8 cellular contexts compared by ENCODE assay signal in the genomic region with DNA sequence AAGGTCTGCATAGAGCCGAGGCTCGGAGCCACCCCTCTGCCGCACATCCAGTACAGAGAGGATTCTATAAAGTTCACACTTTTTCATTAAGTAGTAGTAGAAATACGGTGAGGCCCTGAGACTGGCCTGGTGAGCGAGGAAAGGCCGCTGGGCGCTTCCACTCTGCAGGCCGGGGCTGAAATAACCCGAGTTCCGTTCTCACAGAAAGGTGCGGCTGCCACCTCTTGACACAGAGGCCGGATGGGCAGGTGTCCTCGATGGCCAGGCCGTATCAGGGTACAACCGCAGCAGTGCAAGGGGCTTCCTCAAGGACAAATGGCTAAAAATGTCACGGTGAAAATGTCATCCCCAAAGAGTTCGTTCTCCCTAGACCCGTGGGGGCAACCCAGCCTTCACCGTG. TPM values are rescaled to one million over a fixed set of nuclear protein-coding genes. Genes with fewer than 3 reads are reported as not detected.
DNase-seq lines count a peak whose midpoint lies in the region; ATAC-seq, FAIRE-seq and TF ChIP-seq lines count a peak whose summit lies in the region.

No MANE protein-coding gene starts in this region.

- no peak for FAIRE-seq in small intestine (lab: Jason Lieb, UNC)

- no peak for DNase-seq in H7
- no peak for DNase-seq in RWPE1 (ENCODE audit: low spot score)
- DNase-seq in esophagus muscularis mucosa (ENCODE audit: extremely low spot score) = no peak
- DNase-seq in small intestine = no peak
- no peak for DNase-seq in DMS53 treated with DMSO at 0.1 percent for 48 hours (lab: John Stamatoyannopoulos, UW; ENCODE audit: unreplicated experiment)
- no peak for DNase-seq in AG08396 (ENCODE audit: low spot score)
- no peak for DNase-seq in amygdala (lab: John Stamatoyannopoulos, UW)

- intact Hi-C loops in esophagus muscularis mucosa (cut with DNase I) = no loop called here

- TF ChIP-seq EP300 in esophagus muscularis mucosa (IDR thresholded peaks at IDR 0.05) = no peak

- WGBS in esophagus muscularis mucosa = 94% methylated on average over 10 of the region's 19 CpGs
- WGBS in small intestine, 3 donors = 80 to 87% (median 83%) methylated on average over 19 of the region's 19 CpGs

- no peaks in the 10 kb centered on the region for H3K9me3 ChIP-seq in esophagus muscularis mucosa
- no peaks in the 10 kb centered on the region for H3K9me3 ChIP-seq in small intestine (ENCODE audit: control insufficient read depth, low read depth)

- CTCF ChIA-PET in RWPE1 (lab: Yijun Ruan, JAX) = interaction anchor here (0.6 to 1.3 kb wide), 4 partner anchors 16 to 87 kb away, joined by 3 to 6 read pairs (median 4); no protein-coding TSS in a partner anchor

- TF ChIP-seq CTCF in RWPE1 (conservative IDR thresholded peaks at IDR 0.05; ENCODE audit: low read depth) (no peak), esophagus muscularis mucosa (IDR thresholded peaks at IDR 0.05) (no peak)

- ATAC-seq in activated CD4-positive, CD25-positive, alpha-beta regulatory T cell treated with anti-CD3 and anti-CD28 coated beads, Interleukin-2, amount 50 U/mL, for 24 hours = no peak

- H3K27ac ChIP-seq in RWPE1 (peak overlapping the region; percentile 98), esophagus muscularis mucosa (replicated peaks in 1 of 4) (peak overlapping the region; percentile 60 to 85 (median 80)), small intestine (ENCODE audit: low read depth in 1 of 2, low read length in 1 of 2) (peak overlapping the region; percentile 13 to 36)

- TF ChIP-seq POLR2A in esophagus muscularis mucosa (IDR thresholded peaks at IDR 0.05; ENCODE audit: low read depth) = no peak

- POLR2A ChIA-PET in RWPE1 (lab: Yijun Ruan, JAX; ENCODE audit: low non-redundant PET) = no interaction called here

- H3K4me3 ChIP-seq in H7 (ENCODE audit: insufficient read depth, low read depth, low read length) (peak overlapping the region; percentile 9; the same call in 1 of the 2 replicates), esophagus muscularis mucosa (peak overlapping the region in 2 of 4 donors; percentile 27 to 84), small intestine (ENCODE audit: low read depth in 1 of 2, low read length in 2 of 2) (no peak overlapping the region)

- H3K4me1 ChIP-seq in esophagus muscularis mucosa = peaks cover 19 to 43% (median 33%) of the 10 kb centered on the region in 4 donors
- H3K4me1 ChIP-seq in small intestine (ENCODE audit: control insufficient read depth in 2 of 2, insufficient read depth in 1 of 2, low read depth in 1 of 2, low read length in 1 of 2) = peaks cover 2 to 4% of the 10 kb centered on the region in 2 donors

- H3K36me3 ChIP-seq in H7 (replicated peaks; ENCODE audit: control insufficient read depth, insufficient read depth, low read length) = peaks cover 10% of the 10 kb centered on the region
- peaks cover 12 to 68% (median 62%) of the 10 kb centered on the region in 4 donors for H3K36me3 ChIP-seq in esophagus muscularis mucosa
- peaks cover 7 to 32% of the 10 kb centered on the region in 2 donors for H3K36me3 ChIP-seq in small intestine (ENCODE audit: control insufficient read depth in 2 of 2, insufficient read depth in 2 of 2, low read length in 2 of 2)

- H3K27me3 ChIP-seq in H7 (ENCODE audit: control insufficient read depth, insufficient read depth, low read length) = peaks cover 2% of the 10 kb centered on the region; the same call in 1 of the 2 replicates
- no peaks in the 10 kb centered on the region for H3K27me3 ChIP-seq in esophagus muscularis mucosa
- no peaks in the 10 kb centered on the region for H3K27me3 ChIP-seq in small intestine (ENCODE audit: control insufficient read depth in 2 of 2, insufficient read depth in 2 of 2, low read length in 2 of 2)

RNA-seq across cellular contexts. Expression of gene PCYT2, which starts 0.8 kb away (rescaled TPM):
- 21.0 and 37.0 TPM in 2 replicates for total RNA-seq in H7 (2014; rRNA removed; shearing (Covaris generic))
- 10 to 100 TPM; 27.4 to 38.7 (median 33.3) TPM for total RNA-seq in esophagus muscularis mucosa
- polyA plus RNA-seq in small intestine = 100 to 1,000 TPM; 111 to 303 (median 237) TPM

RNA-seq across cellular contexts. Expression of gene SIRT7, which starts 6.0 kb away (rescaled TPM):
- total RNA-seq in H7 (2014; rRNA removed; shearing (Covaris generic)) = 19.0 and 21.4 TPM in 2 replicates
- total RNA-seq in esophagus muscularis mucosa = 10 to 100 TPM; 13.9 to 27.0 (median 19.9) TPM
- polyA plus RNA-seq in small intestine = 100 to 1,000 TPM in 1 of 3 donors, 10 to 100 TPM in 2; 33.8 to 129 (median 87.0) TPM

RNA-seq across cellular contexts. Expression of gene NPB, which starts 9.9 kb away (rescaled TPM):
- total RNA-seq in H7 (2014; rRNA removed; shearing (Covaris generic)) = 0.85 and 0.94 TPM in 2 replicates
- 1 to 10 TPM in 1 of 4 donors, under 1 TPM in 1, not detected in 2; 0.78 to 1.8 TPM for total RNA-seq in esophagus muscularis mucosa
- 1 to 10 TPM in 1 of 3 donors, under 1 TPM in 2; 0.54 to 1.8 (median 0.64) TPM for polyA plus RNA-seq in small intestine

RNA-seq across cellular contexts. Expression of gene MAFG, which starts 15.6 kb away (rescaled TPM):
- 27.0 and 31.7 TPM in 2 replicates for total RNA-seq in H7 (2014; rRNA removed; shearing (Covaris generic))
- 10 to 100 TPM; 23.7 to 41.7 (median 33.6) TPM for total RNA-seq in esophagus muscularis mucosa
- polyA plus RNA-seq in small intestine = 10 to 100 TPM in 1 of 3 donors, 1 to 10 TPM in 2; 7.6 to 16.6 (median 8.9) TPM

RNA-seq across cellular contexts. Expression of gene ANAPC11, which starts 20.4 kb away (rescaled TPM):
- 269 and 274 TPM in 2 replicates for total RNA-seq in H7 (2014; rRNA removed; shearing (Covaris generic))
- total RNA-seq in esophagus muscularis mucosa = 100 to 1,000 TPM; 131 to 139 (median 135) TPM
- polyA plus RNA-seq in small intestine = 100 to 1,000 TPM; 161 to 240 (median 212) TPM

Comparison
In these comparisons a context has a peak if more than half of its experiments do, and no peak if none do; other contexts are left out.
1. H3K27ac ChIP-seq: peak in every context shown above with its lines; median percentile 98 in RWPE1; 80 in esophagus muscularis mucosa; 24 in small intestine.